ENCODE assay signal across 11 cellular contexts in genomic region chr15:55197719-55198118, GRCh38. TPM values are rescaled to one million over a fixed set of nuclear protein-coding genes. Genes with fewer than 3 reads are reported as not detected.
DNase-seq lines count a peak whose midpoint lies in the region; ATAC-seq and TF ChIP-seq lines count a peak whose summit lies in the region.
"Had no signal": no experiment of that assay in that cellular context is flagged by ENCODE, and none has a peak within 500 bp of the region (broad histone marks: within the 10 kb centered on the region; RNA-seq: fewer than 3 reads in every experiment).

No MANE protein-coding gene starts in this region.

- POLR2A ChIA-PET in SK-N-SH (lab: Yijun Ruan, JAX): no interaction called here

- peak overlapping the region; percentile 82 to 97 for H3K4me3 ChIP-seq in SK-N-SH (ENCODE audit: low read depth in 2 of 2, low read length in 1 of 2)
- peak overlapping the region; percentile 68 to 74 for H3K4me3 ChIP-seq in gastroesophageal sphincter
- peak overlapping the region; percentile 90 for H3K4me3 ChIP-seq in skeletal muscle satellite cell (ENCODE audit: low read length)

- no peak for TF ChIP-seq CTCF in SK-N-SH (IDR thresholded peaks at IDR 0.05)
- no peak for TF ChIP-seq CTCF in gastroesophageal sphincter (IDR thresholded peaks at IDR 0.05)
- TF ChIP-seq CTCF in type B pancreatic cell (conservative IDR thresholded peaks at IDR 0.05): no peak

- peaks cover 10% of the 10 kb centered on the region for H3F3A ChIP-seq in SK-N-SH (replicated peaks; ENCODE audit: insufficient read depth)

- H3K9me2 ChIP-seq in SK-N-SH: no peaks in the 10 kb centered on the region; the same call in 1 of the 2 replicates

- TF ChIP-seq POLR2A in gastroesophageal sphincter (IDR thresholded peaks at IDR 0.05): no peak

- peak overlapping the region; percentile 93 for H2AFZ ChIP-seq in SK-N-SH (ENCODE audit: low read depth)

- H3K9ac ChIP-seq in ES-I3 (ENCODE audit: low read depth, low read length) (peak overlapping the region; percentile 87), SK-N-SH (peak overlapping the region; percentile 85), skeletal muscle satellite cell (ENCODE audit: low read depth, low read length) (peak overlapping the region; percentile 91)

- H3K9me3 Mint-ChIP-seq in type B pancreatic cell: no peaks in the 10 kb centered on the region

- ATAC-seq in gastroesophageal sphincter (no peak), GM18511 (IDR thresholded peaks at IDR 0.05; ENCODE audit: unreplicated experiment) (no peak)

- CTCF ChIA-PET in SK-N-SH (lab: Yijun Ruan, JAX): interaction anchor here (0.8 to 2.3 kb wide), 8 partner anchors 15 to 648 kb away, joined by 3 to 6 read pairs (median 4); no protein-coding TSS in a partner anchor

- WGBS in SK-N-SH (ENCODE audit: low lambda C conversion rate): 38% methylated on average over 4 of the region's 4 CpGs
- WGBS in gastroesophageal sphincter (ENCODE audit: low coverage in 1 of 2), 2 donors: 48 to 61% methylated on average over 4 of the region's 4 CpGs

- H3K4me1 ChIP-seq in ES-I3 (ENCODE audit: insufficient read depth, low read length): no peaks in the 10 kb centered on the region
- peaks cover 5 to 11% of the 10 kb centered on the region in 2 experiments; a peak in 3 of 4 replicates for H3K4me1 ChIP-seq in SK-N-SH (ENCODE audit: control insufficient read depth in 1 of 2, insufficient read depth in 2 of 2, low read depth in 1 of 2, low read length in 1 of 2)
- peaks cover 0 to 44% (median 9%) of the 10 kb centered on the region in 3 donors for H3K4me1 ChIP-seq in gastroesophageal sphincter
- H3K4me1 ChIP-seq in skeletal muscle satellite cell (ENCODE audit: control insufficient read depth, insufficient read depth, low read length): peaks cover 26% of the 10 kb centered on the region

- no peak for DNase-seq in SK-N-SH
- DNase-seq in GM19238 (ENCODE audit: insufficient read length, low spot score): no peak
- no peak for DNase-seq in NCI-H446 treated with DMSO at 0.1 percent for 48 hours (lab: John Stamatoyannopoulos, UW)
- no peak for DNase-seq in type B pancreatic cell (ENCODE audit: extremely low spot score, unreplicated experiment)
- DNase-seq: NCI-H2107 had no signal

- H3K79me2 ChIP-seq in SK-N-SH (ENCODE audit: insufficient read depth): peaks cover 40% of the 10 kb centered on the region

- TF ChIP-seq RAD21 in SK-N-SH (IDR thresholded peaks at IDR 0.05; ENCODE audit: low read length): no peak

- peaks cover 29% of the 10 kb centered on the region for H4K20me1 ChIP-seq in SK-N-SH (ENCODE audit: insufficient read depth)

- H3K4me1 Mint-ChIP-seq in type B pancreatic cell (ENCODE audit: unreplicated experiment): peaks cover 4% of the 10 kb centered on the region

- peak overlapping the region; percentile 91 to 94; a peak in 3 of 4 replicates for H3K27ac ChIP-seq in SK-N-SH (ENCODE audit: low read depth in 2 of 2, low read length in 1 of 2)
- H3K27ac ChIP-seq in gastroesophageal sphincter: peak overlapping the region; percentile 89 to 96 (median 92)

- H3K4me2 ChIP-seq in SK-N-SH: peak overlapping the region; percentile 82
- H3K4me2 ChIP-seq in skeletal muscle satellite cell (ENCODE audit: low read length): peak overlapping the region; percentile 86

- no peak overlapping the region for H3K27ac Mint-ChIP-seq in type B pancreatic cell
- H3K27ac Mint-ChIP-seq: brain had no signal

- H3K4me3 Mint-ChIP-seq in type B pancreatic cell: no peak overlapping the region

- no peak for TF ChIP-seq EP300 in SK-N-SH (IDR thresholded peaks at IDR 0.05; ENCODE audit: borderline replicate concordance in 1 of 2, low read depth in 1 of 2, low read length in 1 of 2)
- no peak for TF ChIP-seq EP300 in gastroesophageal sphincter (IDR thresholded peaks at IDR 0.05)

- no peaks in the 10 kb centered on the region; the same call in 1 of the 2 replicates for H3K9me3 ChIP-seq in ES-I3 (ENCODE audit: control insufficient read depth, insufficient read depth, low read length)
- H3K9me3 ChIP-seq in SK-N-SH: no peaks in the 10 kb centered on the region
- no peaks in the 10 kb centered on the region for H3K9me3 ChIP-seq in gastroesophageal sphincter
- no peaks in the 10 kb centered on the region for H3K9me3 ChIP-seq in skeletal muscle satellite cell (replicated peaks; ENCODE audit: low read length)

- H3K36me3 ChIP-seq in ES-I3 (ENCODE audit: insufficient read depth, low read length): no peaks in the 10 kb centered on the region
- H3K36me3 ChIP-seq in SK-N-SH (replicated peaks in 1 of 2; ENCODE audit: control insufficient read depth in 1 of 2, insufficient read depth in 2 of 2, low read length in 1 of 2): peaks cover 5 to 10% of the 10 kb centered on the region in 2 experiments
- H3K36me3 ChIP-seq in gastroesophageal sphincter: no peaks in the 10 kb centered on the region
- H3K36me3 ChIP-seq in skeletal muscle satellite cell (ENCODE audit: insufficient read depth, low read length): peaks cover 3% of the 10 kb centered on the region

- H3K27me3 ChIP-seq in SK-N-SH (ENCODE audit: insufficient read depth) (no peaks in the 10 kb centered on the region), gastroesophageal sphincter (no peaks in the 10 kb centered on the region), skeletal muscle satellite cell (ENCODE audit: control insufficient read depth, insufficient read depth, low read length) (no peaks in the 10 kb centered on the region)

- H3K36me3 Mint-ChIP-seq in type B pancreatic cell: no peaks in the 10 kb centered on the region

- no peaks in the 10 kb centered on the region for H3K27me3 Mint-ChIP-seq in type B pancreatic cell
- H3K27me3 Mint-ChIP-seq: stimulated activated memory B cell treated with anti-CD40 and anti-IgM and Interleukin-4, amounts not matched to agents 10 μg/mL and 1 μg/mL and 100 μg/mL, for 72 hours had no signal

TF ChIP-seq in SK-N-SH, 30 proteins besides CTCF, POLR2A, EP300 and RAD21 (continues in another document):
- no peak for TF ChIP-seq NRF1 (IDR thresholded peaks at IDR 0.05; ENCODE audit: low read depth, low read length)
- TF ChIP-seq TAF1 (IDR thresholded peaks at IDR 0.05; ENCODE audit: borderline replicate concordance, low read depth, low read length): no peak
- TF ChIP-seq NFIC (IDR thresholded peaks at IDR 0.05; ENCODE audit: borderline replicate concordance): no peak
- TF ChIP-seq ZBTB33 (IDR thresholded peaks at IDR 0.05; ENCODE audit: borderline replicate concordance, low read depth): no peak
- TF ChIP-seq, protein P1, sequence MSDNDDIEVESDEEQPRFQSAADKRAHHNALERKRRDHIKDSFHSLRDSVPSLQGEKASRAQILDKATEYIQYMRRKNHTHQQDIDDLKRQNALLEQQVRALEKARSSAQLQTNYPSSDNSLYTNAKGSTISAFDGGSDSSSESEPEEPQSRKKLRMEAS (IDR thresholded peaks at IDR 0.05; ENCODE audit: low read depth): no peak
- no peak for TF ChIP-seq IRF3 (IDR thresholded peaks at IDR 0.05; ENCODE audit: low read depth, low read length)
- TF ChIP-seq MXI1 (IDR thresholded peaks at IDR 0.05; ENCODE audit: low read depth, low read length): no peak
- TF ChIP-seq, protein P2, sequence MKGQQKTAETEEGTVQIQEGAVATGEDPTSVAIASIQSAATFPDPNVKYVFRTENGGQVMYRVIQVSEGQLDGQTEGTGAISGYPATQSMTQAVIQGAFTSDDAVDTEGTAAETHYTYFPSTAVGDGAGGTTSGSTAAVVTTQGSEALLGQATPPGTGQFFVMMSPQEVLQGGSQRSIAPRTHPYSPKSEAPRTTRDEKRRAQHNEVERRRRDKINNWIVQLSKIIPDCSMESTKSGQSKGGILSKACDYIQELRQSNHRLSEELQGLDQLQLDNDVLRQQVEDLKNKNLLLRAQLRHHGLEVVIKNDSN (IDR thresholded peaks at IDR 0.05; ENCODE audit: borderline replicate concordance, low read depth): no peak
- TF ChIP-seq, protein P3, sequence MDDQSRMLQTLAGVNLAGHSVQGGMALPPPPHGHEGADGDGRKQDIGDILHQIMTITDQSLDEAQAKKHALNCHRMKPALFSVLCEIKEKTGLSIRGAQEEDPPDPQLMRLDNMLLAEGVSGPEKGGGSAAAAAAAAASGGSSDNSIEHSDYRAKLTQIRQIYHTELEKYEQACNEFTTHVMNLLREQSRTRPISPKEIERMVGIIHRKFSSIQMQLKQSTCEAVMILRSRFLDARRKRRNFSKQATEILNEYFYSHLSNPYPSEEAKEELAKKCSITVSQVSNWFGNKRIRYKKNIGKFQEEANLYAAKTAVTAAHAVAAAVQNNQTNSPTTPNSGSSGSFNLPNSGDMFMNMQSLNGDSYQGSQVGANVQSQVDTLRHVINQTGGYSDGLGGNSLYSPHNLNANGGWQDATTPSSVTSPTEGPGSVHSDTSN (IDR thresholded peaks at IDR 0.05): no peak
- no peak for TF ChIP-seq SIN3A (IDR thresholded peaks at IDR 0.05; ENCODE audit: borderline replicate concordance, low read depth, low read length)

RNA-seq across cellular contexts. Expression of gene RSL24D1, which starts 1.0 kb away (rescaled TPM):
- 24.3 and 32.1 TPM in 2 replicates for polyA plus RNA-seq in SK-N-SH (2012; rRNA removed)
- 46.4 and 78.3 TPM in 2 replicates for polyA plus RNA-seq in SK-N-SH (2012; cell fraction: cytosol; rRNA removed)
- polyA plus RNA-seq in SK-N-SH (2012; cell fraction: nucleus; rRNA removed): 6.4 and 14.9 TPM in 2 replicates
- 100 to 1,000 TPM in 1 of 4 donors, 10 to 100 TPM in 3; 50.1 to 103 (median 83.9) TPM for total RNA-seq in gastroesophageal sphincter
- total RNA-seq in skeletal muscle satellite cell (2012; rRNA removed): 95.7 and 122 TPM in 2 replicates
- total RNA-seq in type B pancreatic cell (ENCODE audit: low replicate concordance): 65.8 and 68.3 TPM in 2 replicates
